28 cellular contexts compared by ENCODE assay signal in genomic region chr2:178787934-178788333, GRCh38.
"Had no signal": no experiment of that assay in that cellular context is flagged by ENCODE, and none has a peak within 500 bp of the region (broad histone marks: within the 10 kb centered on the region; RNA-seq: fewer than 3 reads in every experiment).

No MANE protein-coding gene starts in this region.

- H3K4me1 ChIP-seq: sigmoid colon, spleen, suprapubic skin, tibial artery, upper lobe of right lung, uterus had no signal

- H3K27me3 Mint-ChIP-seq: naive B cell; progenitor cell of endocrine pancreas; stimulated activated naive CD8-positive, alpha-beta T cell treated with anti-CD3 and anti-CD28 coated beads, Interleukin-15, Interleukin-2, amounts not matched to agents 100 ng/mL and 50 ng/mL, for 24 hours had no signal

- H3K4me3 Mint-ChIP-seq: mesothelial cell of epicardium; naive B cell; nephron; neural crest cell; stimulated activated effector memory CD8-positive, alpha-beta T cell treated with anti-CD3 and anti-CD28 coated beads, Interleukin-12 subunit alpha, Interleukin-12 subunit beta, amount 100 ng/mL, for 72 hours; stimulated activated naive CD8-positive, alpha-beta T cell treated with anti-CD3 and anti-CD28 coated beads, Interleukin-15, Interleukin-2, amounts not matched to agents 100 ng/mL and 50 ng/mL, for 24 hours had no signal

- H3K4me1 Mint-ChIP-seq: mesothelial cell of epicardium; naive B cell; nephron; neural crest cell; stimulated activated effector memory CD8-positive, alpha-beta T cell treated with anti-CD3 and anti-CD28 coated beads, Interleukin-12 subunit alpha, Interleukin-12 subunit beta, amount 100 ng/mL, for 72 hours had no signal

- H3K9me3 ChIP-seq: heart left ventricle, left ventricle myocardium inferior, neutrophil, ovary, sigmoid colon, spleen, suprapubic skin, thoracic aorta, tibial artery, upper lobe of right lung, uterus had no signal

- H3K36me3 Mint-ChIP-seq: mesothelial cell of epicardium; stimulated activated effector memory CD8-positive, alpha-beta T cell treated with anti-CD3 and anti-CD28 coated beads, Interleukin-12 subunit alpha, Interleukin-12 subunit beta, amount 100 ng/mL, for 72 hours had no signal

- H3K4me3 ChIP-seq: heart left ventricle, hepatocyte, lung, ovary, sigmoid colon, spleen, suprapubic skin, thoracic aorta, tibial artery, upper lobe of right lung, uterus had no signal

- ATAC-seq: heart left ventricle; right cardiac atrium; stimulated activated effector memory CD8-positive, alpha-beta T cell treated with anti-CD3 and anti-CD28 coated beads, Interleukin-12 subunit alpha, Interleukin-12 subunit beta, amount 100 ng/mL, for 72 hours; upper lobe of right lung had no signal

- H3K27me3 ChIP-seq: heart left ventricle, hepatocyte, neutrophil, ovary, sigmoid colon, spleen, suprapubic skin, tibial artery, upper lobe of right lung, uterus had no signal

- H3K9me3 Mint-ChIP-seq: mesothelial cell of epicardium; naive B cell; nephron; neural crest cell; stimulated activated effector memory CD8-positive, alpha-beta T cell treated with anti-CD3 and anti-CD28 coated beads, Interleukin-12 subunit alpha, Interleukin-12 subunit beta, amount 100 ng/mL, for 72 hours; stimulated activated naive CD8-positive, alpha-beta T cell treated with anti-CD3 and anti-CD28 coated beads, Interleukin-15, Interleukin-2, amounts not matched to agents 100 ng/mL and 50 ng/mL, for 24 hours had no signal

- H3K36me3 ChIP-seq: neutrophil, ovary, sigmoid colon, suprapubic skin, thoracic aorta, tibial artery, upper lobe of right lung, uterus had no signal

- H3K27ac Mint-ChIP-seq: mesothelial cell of epicardium; naive B cell; nephron; progenitor cell of endocrine pancreas; stimulated activated effector memory CD8-positive, alpha-beta T cell treated with anti-CD3 and anti-CD28 coated beads, Interleukin-12 subunit alpha, Interleukin-12 subunit beta, amount 100 ng/mL, for 72 hours; stimulated activated naive CD8-positive, alpha-beta T cell treated with anti-CD3 and anti-CD28 coated beads, Interleukin-15, Interleukin-2, amounts not matched to agents 100 ng/mL and 50 ng/mL, for 24 hours had no signal

- DNase-seq: heart left ventricle; islet precursor cell; left ventricle myocardium inferior; mesendoderm; naive B cell; ovary; retina; right cardiac atrium; sigmoid colon; small intestine; spleen; stimulated activated CD4-positive, alpha-beta T cell treated with anti-CD3 and anti-CD28 coated beads, Interleukin-4, amount 100 ng/mL, for 24 hours; stimulated activated naive CD4-positive, alpha-beta T cell; tibial artery; trophoblast cell; upper lobe of right lung; uterus had no signal

- H3K27ac ChIP-seq: heart left ventricle, hepatocyte, left ventricle myocardium inferior, neutrophil, ovary, sigmoid colon, spleen, suprapubic skin, thoracic aorta, tibial artery, upper lobe of right lung, uterus had no signal
